In genomic region chr1:239914827-239915231, GRCh38 we compare ENCODE assay signal across 13 cellular contexts.
DNase-seq lines count a peak whose midpoint lies in the region; ATAC-seq and TF ChIP-seq lines count a peak whose summit lies in the region.
"Had no signal": no experiment of that assay in that cellular context is flagged by ENCODE, and none has a peak within 500 bp of the region (broad histone marks: within the 10 kb centered on the region; RNA-seq: fewer than 3 reads in every experiment).

No MANE protein-coding gene starts in this region.

- DNase-seq in NOMO-1 treated with DMSO at 0.1 percent for 48 hours (lab: John Stamatoyannopoulos, UW; ENCODE audit: unreplicated experiment) (peak; percentile 18), NOMO-1 treated with dmso at 0.1 percent for 144 hours (lab: John Stamatoyannopoulos, UW; ENCODE audit: unreplicated experiment) (no peak), SK-MEL-5 (ENCODE audit: low read depth, low spot score) (peak; percentile 13), fibroblast of the conjunctiva (ENCODE audit: low read depth) (peak; percentile 72), superior temporal gyrus (ENCODE audit: extremely low spot score) (peak; percentile 75), NCI-H345 treated with DMSO at 0.1 percent for 48 hours (lab: John Stamatoyannopoulos, UW; ENCODE audit: unreplicated experiment) (no peak), foreskin keratinocyte (no peak)
- no peak for DNase-seq in activated naive CD4-positive, alpha-beta T cell (lab: John Stamatoyannopoulos, UW)
- DNase-seq: activated effector memory CD4-positive, alpha-beta T cell treated with anti-CD3 and anti-CD28 coated beads, Interleukin-2, amount 50 U/mL, for 16 hours; AML-193; stimulated activated naive CD8-positive, alpha-beta T cell treated with anti-CD3 and anti-CD28 coated beads, Interleukin-15, Interleukin-2, amounts not matched to agents 100 U/mL and 50 U/mL, for 24 hours; T-helper 2 cell had no signal

- no peaks in the 10 kb centered on the region for H3K4me1 ChIP-seq in foreskin keratinocyte

- ATAC-seq in foreskin keratinocyte, result no peak
- ATAC-seq: GM12878; stimulated activated naive CD8-positive, alpha-beta T cell treated with anti-CD3 and anti-CD28 coated beads, Interleukin-15, Interleukin-2, amounts not matched to agents 100 U/mL and 50 U/mL, for 24 hours had no signal

- no peak overlapping the region for H3K27ac ChIP-seq in foreskin keratinocyte

- no peaks in the 10 kb centered on the region for H3K27me3 ChIP-seq in foreskin keratinocyte

- no peak for TF ChIP-seq CTCF in foreskin keratinocyte (conservative IDR thresholded peaks at IDR 0.05)

- in situ Hi-C loops in SK-MEL-5 (cut with HindIII; ENCODE audit: low pct_unique_long_range_greater_than_20kb, low sequenced_read_pairs), result no loop called here

Comparison
In these comparisons a context has a peak if more than half of its experiments do, and no peak if none do; other contexts are left out.
1. DNase-seq: peak in NOMO-1 treated with DMSO at 0.1 percent for 48 hours (single experiment), SK-MEL-5 (single experiment), fibroblast of the conjunctiva (single experiment) and superior temporal gyrus (single experiment); none in NOMO-1 treated with dmso at 0.1 percent for 144 hours (single experiment), activated naive CD4-positive, alpha-beta T cell (0 of 4), NCI-H345 treated with DMSO at 0.1 percent for 48 hours (single experiment) and foreskin keratinocyte (0 of 2).